Comparison of ENCODE assay signal across 14 cellular contexts in the genomic region with DNA sequence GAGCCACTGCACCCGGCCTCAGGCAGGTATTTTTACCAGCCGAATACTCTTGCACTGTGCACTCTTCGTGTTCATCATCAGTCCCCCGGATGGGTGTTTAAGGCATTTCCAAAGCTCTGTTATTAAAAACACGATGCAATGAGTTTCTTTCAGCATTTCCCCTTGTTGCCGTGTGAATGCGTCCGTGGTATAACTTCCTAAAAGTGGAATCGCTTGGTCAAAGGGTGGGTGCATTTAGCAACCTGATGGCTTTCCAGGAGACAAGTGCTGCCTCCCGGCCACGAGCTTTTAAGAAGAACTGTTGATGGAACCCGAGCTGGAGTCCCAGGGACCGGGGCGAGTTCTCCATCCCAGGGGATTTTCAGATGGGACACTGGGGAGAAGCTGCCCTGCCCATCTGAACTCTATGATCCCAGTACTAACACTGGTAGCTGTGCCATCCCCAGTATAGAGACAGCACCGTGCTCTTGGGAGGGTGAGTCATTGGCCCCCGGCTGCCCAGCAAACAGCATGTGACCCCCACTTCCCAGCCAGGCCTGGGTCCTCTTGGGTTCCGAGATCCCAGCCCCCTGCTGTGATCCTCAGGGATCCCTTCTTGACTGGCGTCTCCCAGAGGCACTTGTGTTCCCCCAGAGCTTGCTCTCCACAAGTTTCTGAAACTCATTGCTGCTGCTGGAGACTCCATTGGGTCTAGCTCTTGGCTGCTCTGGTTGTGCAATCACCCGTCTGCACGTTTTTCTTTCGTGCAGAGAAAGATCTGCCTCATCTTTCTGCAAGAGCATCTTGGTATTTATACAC.
A peak's percentile ranks its signal among the peaks of the same experiment; 100 is the strongest.
DNase-seq lines count a peak whose midpoint lies in the region; ATAC-seq, FAIRE-seq and TF ChIP-seq lines count a peak whose summit lies in the region.
"Had no signal": no experiment of that assay in that cellular context is flagged by ENCODE, and none has a peak within 500 bp of the region (broad histone marks: within the 10 kb centered on the region; RNA-seq: fewer than 3 reads in every experiment).

No MANE protein-coding gene starts in this region.

- H2BK15ac ChIP-seq in H9 (ENCODE audit: low read depth, low read length): no peak overlapping the region

- H3K4me1 ChIP-seq in K562 (replicated peaks in 1 of 2; ENCODE audit: control insufficient read depth in 2 of 2, insufficient read depth in 2 of 2, low read length in 2 of 2) (peaks cover 6 to 25% of the 10 kb centered on the region in 2 experiments; a peak in 3 of 5 replicates), H9 (ENCODE audit: insufficient read depth, low read length) (no peaks in the 10 kb centered on the region; the same call in 1 of the 2 replicates)

- no peaks in the 10 kb centered on the region for H3K9me1 ChIP-seq in K562 (ENCODE audit: control insufficient read depth, insufficient read depth, low read length)

- no peak overlapping the region for H2BK20ac ChIP-seq in H9 (ENCODE audit: low read depth, low read length, poor library complexity, severe bottlenecking)

- no peak overlapping the region for H2BK5ac ChIP-seq in H9 (ENCODE audit: insufficient read length, low read length)

- no peak overlapping the region for H3T11ph ChIP-seq in H9 (ENCODE audit: low read length)

- H3K4me3 ChIP-seq in K562: no peak overlapping the region

- peaks cover 15% of the 10 kb centered on the region for H3K4me1 Mint-ChIP-seq in mesothelial cell of epicardium
- peaks cover 18 to 25% of the 10 kb centered on the region in 2 experiments for H3K4me1 Mint-ChIP-seq in H9
- H3K4me1 Mint-ChIP-seq in endothelial cell (ENCODE audit: unreplicated experiment): no peaks in the 10 kb centered on the region

- H3K9me3 ChIP-seq in K562 (replicated peaks; ENCODE audit: control insufficient read depth, insufficient read depth, low read depth, low read length) (no peaks in the 10 kb centered on the region), H9 (ENCODE audit: control insufficient read depth, low read depth, low read length) (no peaks in the 10 kb centered on the region)

- H3K9me3 Mint-ChIP-seq in mesothelial cell of epicardium (no peaks in the 10 kb centered on the region), H9 (no peaks in the 10 kb centered on the region), endothelial cell (ENCODE audit: unreplicated experiment) (no peaks in the 10 kb centered on the region)
- H3K9me3 Mint-ChIP-seq: activated naive CD4-positive, alpha-beta T cell treated with anti-CD3 and anti-CD28 coated beads, Interleukin-2, amount 10 ng/mL, durations not matched to agents 7 days and 5 days; central memory CD8-positive, alpha-beta T cell; stimulated activated naive B cell treated with anti-CD40 and anti-IgM and Interleukin-4, amounts not matched to agents 10 μg/mL and 1 μg/mL and 100 μg/mL, for 72 hours had no signal

- H3K27ac Mint-ChIP-seq in mesothelial cell of epicardium: peak overlapping the region; percentile 16
- H3K27ac Mint-ChIP-seq in H9: no peak overlapping the region
- H3K27ac Mint-ChIP-seq in endothelial cell (ENCODE audit: unreplicated experiment): no peak overlapping the region
- H3K27ac Mint-ChIP-seq: activated naive CD4-positive, alpha-beta T cell treated with anti-CD3 and anti-CD28 coated beads, Interleukin-2, amount 10 ng/mL, durations not matched to agents 7 days and 5 days; stimulated activated naive B cell treated with anti-CD40 and anti-IgM and Interleukin-4, amounts not matched to agents 10 μg/mL and 1 μg/mL and 100 μg/mL, for 72 hours had no signal

- H3K56ac ChIP-seq in H9 (ENCODE audit: insufficient read length, low read depth, low read length): no peak overlapping the region

- H4K20me1 ChIP-seq in K562 (replicated peaks; ENCODE audit: control insufficient read depth, insufficient read depth, low read length): no peaks in the 10 kb centered on the region; the same call in 1 of the 2 replicates
- no peaks in the 10 kb centered on the region for H4K20me1 ChIP-seq in H9 (ENCODE audit: control insufficient read depth, insufficient read depth, insufficient read length)

- POLR2A ChIA-PET in K562 (lab: Yijun Ruan, JAX): interaction anchor here (0.7 kb wide), 1 partner anchor 12 kb away, joined by 3 read pairs; no protein-coding TSS in a partner anchor

- H4K91ac ChIP-seq in H9 (ENCODE audit: insufficient read length, low read depth, low read length): no peak overlapping the region

- no peaks in the 10 kb centered on the region for H3K27me3 ChIP-seq in K562 (ENCODE audit: control insufficient read depth in 2 of 2, insufficient read depth in 2 of 2, low read length in 2 of 2)
- H3K27me3 ChIP-seq in H9 (ENCODE audit: insufficient read depth, low read length): no peaks in the 10 kb centered on the region

- no peak overlapping the region for H3K4me3 Mint-ChIP-seq in mesothelial cell of epicardium
- no peak overlapping the region for H3K4me3 Mint-ChIP-seq in H9
- no peak overlapping the region for H3K4me3 Mint-ChIP-seq in endothelial cell (ENCODE audit: unreplicated experiment)
- H3K4me3 Mint-ChIP-seq: activated naive CD4-positive, alpha-beta T cell treated with anti-CD3 and anti-CD28 coated beads, Interleukin-2, amount 10 ng/mL, durations not matched to agents 7 days and 5 days; CD4-positive, CD25-positive, alpha-beta regulatory T cell; central memory CD8-positive, alpha-beta T cell; stimulated activated naive B cell treated with anti-CD40 and anti-IgM and Interleukin-4, amounts not matched to agents 10 μg/mL and 1 μg/mL and 100 μg/mL, for 72 hours had no signal

- no peak overlapping the region for H3K14ac ChIP-seq in H9 (ENCODE audit: insufficient read depth, low read length)

- no peaks in the 10 kb centered on the region for H3K79me1 ChIP-seq in H9 (ENCODE audit: insufficient read depth, low read depth, low read length, poor library complexity, severe bottlenecking)

- no peak overlapping the region for H2AFZ ChIP-seq in K562 (ENCODE audit: low read depth, low read length)
- no peak overlapping the region for H2AFZ ChIP-seq in H9 (ENCODE audit: low read length)

- intact Hi-C loops in K562 (cut with micrococcal nuclease): loop anchor here (10.0 kb wide), 1 partner anchor 147 kb away; no protein-coding TSS in a partner anchor

- H4K5ac ChIP-seq in H9 (ENCODE audit: insufficient read length, low read depth, low read length): no peak overlapping the region

- no peaks in the 10 kb centered on the region for H3K27me3 Mint-ChIP-seq in mesothelial cell of epicardium (ENCODE audit: low read depth)
- no peaks in the 10 kb centered on the region; the same call in 1 of the 2 replicates for H3K27me3 Mint-ChIP-seq in H9 (ENCODE audit: low read depth)
- peaks cover 2% of the 10 kb centered on the region for H3K27me3 Mint-ChIP-seq in endothelial cell (ENCODE audit: unreplicated experiment)

- DNase-seq in AG20443 (ENCODE audit: low spot score) (peak; percentile 81), M059J (ENCODE audit: low read depth) (peak; percentile 44), K562 (ENCODE audit: extremely low read depth in 1 of 4, low spot score in 3 of 4) (no peak), mesothelial cell of epicardium (ENCODE audit: low spot score in 2 of 2, unreplicated experiment in 2 of 2) (no peak), H9 (no peak), NCI-H1092 (lab: John Stamatoyannopoulos, UW) (no peak), endothelial cell (ENCODE audit: low spot score) (no peak)
- DNase-seq: CD4-positive, CD25-positive, alpha-beta regulatory T cell; stimulated activated naive B cell treated with anti-CD40 and anti-IgM and Interleukin-4, amounts not matched to agents 10 μg/mL and 1 μg/mL and 100 μg/mL, for 72 hours; T-helper 9 cell had no signal

- H4K8ac ChIP-seq in H9 (replicated peaks; ENCODE audit: insufficient read length, low read depth, low read length): no peak overlapping the region

- H2BK120ac ChIP-seq in H9 (ENCODE audit: low read depth, low read length, poor library complexity, severe bottlenecking): no peak overlapping the region

- H3K9ac ChIP-seq in K562 (ENCODE audit: insufficient read depth in 1 of 2, low read depth in 2 of 2, low read length in 2 of 2): no peak overlapping the region
- H3K9ac ChIP-seq in H9 (ENCODE audit: extremely low read depth, insufficient read length, low read length): no peak overlapping the region

- in situ Hi-C loops in K562 (cut with MboI): loop anchor here (25.0 kb wide), 1 partner anchor 265 kb away; a partner anchor contains a TSS

- H2AK5ac ChIP-seq in H9 (ENCODE audit: insufficient read length, low read length): no peak overlapping the region

- no peak for TF ChIP-seq CTCF in K562 (IDR thresholded peaks at IDR 0.05 in 2 of 3, conservative IDR thresholded peaks at IDR 0.05 in 1 of 3; ENCODE audit: insufficient read depth in 2 of 3, low read depth in 1 of 3, low read length in 3 of 3)
- TF ChIP-seq CTCF in mesothelial cell of epicardium (IDR thresholded peaks at IDR 0.05; ENCODE audit: unreplicated experiment): no peak
- no peak for TF ChIP-seq CTCF in H9 (conservative IDR thresholded peaks at IDR 0.05)
- TF ChIP-seq CTCF in endothelial cell (IDR thresholded peaks at IDR 0.05; ENCODE audit: unreplicated experiment): no peak

- CTCF ChIA-PET in K562 (lab: Yijun Ruan, JAX; ENCODE audit: low intra/inter-chr PET ratio): no interaction called here

- H3K79me2 ChIP-seq in K562 (ENCODE audit: control insufficient read depth, insufficient read depth, low read length): no peaks in the 10 kb centered on the region
- no peaks in the 10 kb centered on the region for H3K79me2 ChIP-seq in H9 (ENCODE audit: insufficient read depth, low read length)

- H3K23ac ChIP-seq in H9 (ENCODE audit: insufficient read length, low read depth, low read length): no peak overlapping the region

- H3K27ac ChIP-seq in K562 (ENCODE audit: extremely low read depth, low read depth, low read length): no peak overlapping the region
- H3K27ac ChIP-seq in H9 (ENCODE audit: insufficient read length, low read depth, low read length): no peak overlapping the region
- H3K27ac ChIP-seq: epithelial cell of prostate had no signal

- BruUV-seq in K562 (replicated peaks; lab: Mats Ljungman, UMichigan): no TSS peak

- no peak overlapping the region for H3K18ac ChIP-seq in H9 (ENCODE audit: insufficient read length, low read depth, low read length)

- TF ChIP-seq RAD21 in K562 (CRISPR knock-in tag; conservative IDR thresholded peaks at IDR 0.05 in 1 of 2, IDR thresholded peaks at IDR 0.05 in 1 of 2): no peak

- H3K36me3 Mint-ChIP-seq in mesothelial cell of epicardium (peaks cover 7% of the 10 kb centered on the region), H9 (ENCODE audit: insufficient read depth in 1 of 3, low read depth in 3 of 3) (peaks cover 0 to 5% (median 0%) of the 10 kb centered on the region in 3 experiments; a peak in 1 of 7 replicates), endothelial cell (ENCODE audit: low read depth, unreplicated experiment) (no peaks in the 10 kb centered on the region)
- H3K36me3 Mint-ChIP-seq: activated naive CD4-positive, alpha-beta T cell treated with anti-CD3 and anti-CD28 coated beads, Interleukin-2, amount 10 ng/mL, durations not matched to agents 7 days and 5 days; CD4-positive, CD25-positive, alpha-beta regulatory T cell; stimulated activated naive B cell treated with anti-CD40 and anti-IgM and Interleukin-4, amounts not matched to agents 10 μg/mL and 1 μg/mL and 100 μg/mL, for 72 hours had no signal

- no peak overlapping the region for H3K4me2 ChIP-seq in K562 (ENCODE audit: insufficient read depth, low read length)
- no peak overlapping the region for H3K4me2 ChIP-seq in H9 (ENCODE audit: insufficient read depth, insufficient read length, low read length)

- no peak for TF ChIP-seq EP300 in K562 (IDR thresholded peaks at IDR 0.05; ENCODE audit: low read length)

- no peak for ATAC-seq in K562
- ATAC-seq in GM21619 (IDR thresholded peaks at IDR 0.05; ENCODE audit: unreplicated experiment): no peak
- ATAC-seq: stimulated activated naive B cell treated with anti-CD40 and anti-IgM and Interleukin-4, amounts not matched to agents 10 μg/mL and 1 μg/mL and 100 μg/mL, for 72 hours had no signal

- H3K4ac ChIP-seq in H9 (ENCODE audit: low read depth, low read length): no peak overlapping the region

- 25% methylated on average over 21 of the region's 21 CpGs for WGBS in K562 (ENCODE audit: insufficient coverage, low coverage, missing lambda C conversion rate)
- WGBS in H9 (ENCODE audit: extremely low coverage, insufficient read length, low lambda C conversion rate): no CpG with 5 or more reads among the region's 21 CpGs

- FAIRE-seq in K562 (lab: Jason Lieb, UNC): no peak

- peaks cover 12% of the 10 kb centered on the region for H3K23me2 ChIP-seq in H9 (ENCODE audit: insufficient read length, low read depth, low read length, poor library complexity, severe bottlenecking)

- H2BK12ac ChIP-seq in H9 (ENCODE audit: insufficient read length, low read depth, low read length): no peak overlapping the region

- TF ChIP-seq POLR2A in K562 (conservative IDR thresholded peaks at IDR 0.05): no peak

- no peaks in the 10 kb centered on the region for H3K36me3 ChIP-seq in K562 (ENCODE audit: control insufficient read depth, insufficient read depth, low read length)

Comparison
In these comparisons a context has a peak if more than half of its experiments do, and no peak if none do; other contexts are left out.
1. DNase-seq: peak in AG20443 (single experiment) and M059J (single experiment); none in K562 (0 of 4), mesothelial cell of epicardium (0 of 2), H9 (single experiment), NCI-H1092 (single experiment) and endothelial cell (single experiment).